Comparison of ENCODE assay signal across 1 cellular context in the genomic region with DNA sequence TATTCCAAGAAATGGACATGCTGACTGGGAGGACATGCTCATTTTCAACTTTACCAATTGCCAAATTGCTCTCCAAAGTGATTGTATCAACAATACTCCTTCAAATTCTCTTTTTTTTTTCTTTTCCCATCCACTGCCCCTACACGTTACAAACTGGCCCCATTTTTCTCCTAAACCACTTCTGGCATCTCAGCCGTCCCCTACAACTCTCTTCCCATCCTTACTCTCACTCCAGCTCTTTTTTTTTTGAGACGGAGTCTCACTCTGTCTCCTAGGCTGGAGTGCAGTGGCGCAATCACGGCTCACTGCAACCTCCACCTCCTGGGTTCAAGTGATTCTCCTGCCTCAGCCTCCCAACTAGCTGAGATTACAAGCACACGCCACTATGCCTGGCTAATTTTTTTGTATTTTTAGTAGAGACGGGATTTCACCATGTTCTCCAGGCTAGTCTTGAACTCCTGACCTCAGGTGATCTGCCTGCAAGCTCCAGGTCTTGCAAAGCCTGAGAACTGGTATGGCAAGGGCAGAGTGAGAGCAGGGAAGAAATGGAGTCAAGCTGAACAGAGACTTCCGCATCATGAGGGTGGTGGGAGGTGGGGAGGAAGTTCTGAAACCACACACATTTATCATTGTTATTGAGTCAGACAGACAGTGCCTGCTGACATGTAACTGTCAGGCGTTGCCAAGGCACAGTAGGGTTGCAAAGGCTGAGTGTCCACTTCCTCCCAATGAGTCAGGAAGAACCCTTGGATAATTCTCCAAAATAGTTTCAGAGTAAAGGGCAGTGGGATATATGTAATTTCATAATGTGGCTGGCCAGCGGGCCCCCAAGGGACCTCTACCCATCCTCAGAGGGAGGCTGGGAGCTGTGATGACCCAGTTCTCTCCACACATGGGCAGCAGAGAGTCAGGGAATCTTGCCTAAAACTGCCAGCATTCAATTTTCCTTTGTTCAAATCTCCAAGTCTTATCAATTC.
A peak's percentile ranks its signal among the peaks of the same experiment; 100 is the strongest.
TF ChIP-seq lines count a peak whose summit lies in the region.

No MANE protein-coding gene starts in this region.

TF ChIP-seq in K562, 482 proteins besides CTCF, POLR2A, EP300 and RAD21 (continued from another document and continues in another):
- peak; percentile 99 for TF ChIP-seq PKNOX1 (IDR thresholded peaks at IDR 0.05)
- TF ChIP-seq HNRNPLL (IDR thresholded peaks at IDR 0.05; ENCODE audit: low read depth, low read length, poor library complexity, severe bottlenecking) = no peak
- TF ChIP-seq SIN3A (IDR thresholded peaks at IDR 0.05; ENCODE audit: borderline replicate concordance in 2 of 2, control insufficient read depth in 1 of 2, low read depth in 2 of 2, low read length in 2 of 2) = no peak
- TF ChIP-seq PHB (CRISPR knock-in tag; IDR thresholded peaks at IDR 0.05) = no peak
- peak; percentile 81 for TF ChIP-seq RFX5 (IDR thresholded peaks at IDR 0.05; ENCODE audit: low read depth, low read length)
- TF ChIP-seq MCM3 (IDR thresholded peaks at IDR 0.05) = no peak
- TF ChIP-seq, protein P1, sequence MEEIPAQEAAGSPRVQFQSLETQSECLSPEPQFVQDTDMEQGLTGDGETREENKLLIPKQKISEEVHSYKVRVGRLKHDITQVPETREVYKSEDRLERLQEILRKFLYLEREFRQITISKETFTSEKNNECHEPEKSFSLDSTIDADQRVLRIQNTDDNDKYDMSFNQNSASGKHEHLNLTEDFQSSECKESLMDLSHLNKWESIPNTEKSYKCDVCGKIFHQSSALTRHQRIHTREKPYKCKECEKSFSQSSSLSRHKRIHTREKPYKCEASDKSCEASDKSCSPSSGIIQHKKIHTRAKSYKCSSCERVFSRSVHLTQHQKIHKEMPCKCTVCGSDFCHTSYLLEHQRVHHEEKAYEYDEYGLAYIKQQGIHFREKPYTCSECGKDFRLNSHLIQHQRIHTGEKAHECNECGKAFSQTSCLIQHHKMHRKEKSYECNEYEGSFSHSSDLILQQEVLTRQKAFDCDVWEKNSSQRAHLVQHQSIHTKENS (CRISPR knock-in tag; IDR thresholded peaks at IDR 0.05) = no peak
- TF ChIP-seq, protein P2, sequence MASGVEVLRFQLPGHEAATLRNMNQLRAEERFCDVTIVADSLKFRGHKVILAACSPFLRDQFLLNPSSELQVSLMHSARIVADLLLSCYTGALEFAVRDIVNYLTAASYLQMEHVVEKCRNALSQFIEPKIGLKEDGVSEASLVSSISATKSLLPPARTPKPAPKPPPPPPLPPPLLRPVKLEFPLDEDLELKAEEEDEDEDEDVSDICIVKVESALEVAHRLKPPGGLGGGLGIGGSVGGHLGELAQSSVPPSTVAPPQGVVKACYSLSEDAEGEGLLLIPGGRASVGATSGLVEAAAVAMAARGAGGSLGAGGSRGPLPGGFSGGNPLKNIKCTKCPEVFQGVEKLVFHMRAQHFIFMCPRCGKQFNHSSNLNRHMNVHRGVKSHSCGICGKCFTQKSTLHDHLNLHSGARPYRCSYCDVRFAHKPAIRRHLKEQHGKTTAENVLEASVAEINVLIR (CRISPR knock-in tag; IDR thresholded peaks at IDR 0.05) = no peak; the same call in 1 of the 2 replicates
- TF ChIP-seq NFIC (IDR thresholded peaks at IDR 0.05) = 0 out of 2 replicates have a peak, but pooled peaks have one; percentile 8
- TF ChIP-seq DDX20 (tag; IDR thresholded peaks at IDR 0.05; ENCODE audit: low read depth) = no peak
- TF ChIP-seq ZNF184 (CRISPR knock-in tag; IDR thresholded peaks at IDR 0.05) = no peak
- no peak for TF ChIP-seq MCM2 (IDR thresholded peaks at IDR 0.05; ENCODE audit: low read depth)
- no peak for TF ChIP-seq ZNF551 (CRISPR knock-in tag; IDR thresholded peaks at IDR 0.05)
- TF ChIP-seq ZBTB33 (CRISPR knock-in tag; IDR thresholded peaks at IDR 0.05) = no peak
- TF ChIP-seq ZNF444 (CRISPR knock-in tag; IDR thresholded peaks at IDR 0.05) = 0 out of 2 replicates have a peak, but pooled peaks have one; percentile 13
- no peak for TF ChIP-seq HNRNPL (IDR thresholded peaks at IDR 0.05; ENCODE audit: low read depth, low read length)
- peak; percentile 78 for TF ChIP-seq BHLHE40 (IDR thresholded peaks at IDR 0.05; ENCODE audit: low read length)
- TF ChIP-seq, protein P3, sequence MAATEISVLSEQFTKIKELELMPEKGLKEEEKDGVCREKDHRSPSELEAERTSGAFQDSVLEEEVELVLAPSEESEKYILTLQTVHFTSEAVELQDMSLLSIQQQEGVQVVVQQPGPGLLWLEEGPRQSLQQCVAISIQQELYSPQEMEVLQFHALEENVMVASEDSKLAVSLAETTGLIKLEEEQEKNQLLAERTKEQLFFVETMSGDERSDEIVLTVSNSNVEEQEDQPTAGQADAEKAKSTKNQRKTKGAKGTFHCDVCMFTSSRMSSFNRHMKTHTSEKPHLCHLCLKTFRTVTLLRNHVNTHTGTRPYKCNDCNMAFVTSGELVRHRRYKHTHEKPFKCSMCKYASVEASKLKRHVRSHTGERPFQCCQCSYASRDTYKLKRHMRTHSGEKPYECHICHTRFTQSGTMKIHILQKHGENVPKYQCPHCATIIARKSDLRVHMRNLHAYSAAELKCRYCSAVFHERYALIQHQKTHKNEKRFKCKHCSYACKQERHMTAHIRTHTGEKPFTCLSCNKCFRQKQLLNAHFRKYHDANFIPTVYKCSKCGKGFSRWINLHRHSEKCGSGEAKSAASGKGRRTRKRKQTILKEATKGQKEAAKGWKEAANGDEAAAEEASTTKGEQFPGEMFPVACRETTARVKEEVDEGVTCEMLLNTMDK (IDR thresholded peaks at IDR 0.05; ENCODE audit: borderline replicate concordance, insufficient read depth, low read depth, low read length, poor library complexity, severe bottlenecking) = no peak
- TF ChIP-seq ZC3H4 (CRISPR knock-in tag; IDR thresholded peaks at IDR 0.05; ENCODE audit: borderline replicate concordance) = no peak
- no peak for TF ChIP-seq ZNF134 (CRISPR knock-in tag; conservative IDR thresholded peaks at IDR 0.05)
- TF ChIP-seq ZNF512 (tag; IDR thresholded peaks at IDR 0.05) = no peak
- TF ChIP-seq, protein P4, sequence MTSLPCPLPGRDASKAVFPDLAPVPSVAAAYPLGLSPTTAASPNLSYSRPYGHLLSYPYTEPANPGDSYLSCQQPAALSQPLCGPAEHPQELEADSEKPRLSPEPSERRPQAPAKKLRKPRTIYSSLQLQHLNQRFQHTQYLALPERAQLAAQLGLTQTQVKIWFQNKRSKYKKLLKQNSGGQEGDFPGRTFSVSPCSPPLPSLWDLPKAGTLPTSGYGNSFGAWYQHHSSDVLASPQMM (CRISPR knock-in tag; IDR thresholded peaks at IDR 0.05) = no peak
- no peak for TF ChIP-seq SIX5 (IDR thresholded peaks at IDR 0.05; ENCODE audit: borderline replicate concordance in 1 of 2, insufficient read depth in 1 of 2, low read depth in 1 of 2, low read length in 2 of 2)
- TF ChIP-seq ZFP36 (IDR thresholded peaks at IDR 0.05; ENCODE audit: low read depth, low read length, partially characterized antibody) = peak; percentile 45
- TF ChIP-seq, protein P5, sequence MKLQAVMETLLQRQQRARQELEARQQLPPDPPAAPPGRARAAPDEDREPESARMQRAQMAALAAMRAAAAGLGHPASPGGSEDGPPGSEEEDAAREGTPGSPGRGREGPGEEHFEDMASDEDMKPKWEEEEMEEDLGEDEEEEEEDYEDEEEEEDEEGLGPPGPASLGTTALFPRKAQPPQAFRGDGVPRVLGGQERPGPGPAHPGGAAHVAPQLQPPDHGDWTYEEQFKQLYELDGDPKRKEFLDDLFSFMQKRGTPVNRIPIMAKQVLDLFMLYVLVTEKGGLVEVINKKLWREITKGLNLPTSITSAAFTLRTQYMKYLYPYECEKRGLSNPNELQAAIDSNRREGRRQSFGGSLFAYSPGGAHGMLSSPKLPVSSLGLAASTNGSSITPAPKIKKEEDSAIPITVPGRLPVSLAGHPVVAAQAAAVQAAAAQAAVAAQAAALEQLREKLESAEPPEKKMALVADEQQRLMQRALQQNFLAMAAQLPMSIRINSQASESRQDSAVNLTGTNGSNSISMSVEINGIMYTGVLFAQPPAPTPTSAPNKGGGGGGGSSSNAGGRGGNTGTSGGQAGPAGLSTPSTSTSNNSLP (IDR thresholded peaks at IDR 0.05; ENCODE audit: borderline replicate concordance, low read depth, low read length) = no peak
- no peak for TF ChIP-seq ZC3H8 (IDR thresholded peaks at IDR 0.05)
- TF ChIP-seq ZNF77 (CRISPR knock-in tag; IDR thresholded peaks at IDR 0.05) = no peak
- TF ChIP-seq BRD4 (IDR thresholded peaks at IDR 0.05) = no peak
- no peak for TF ChIP-seq RHOXF2B (CRISPR knock-in tag; conservative IDR thresholded peaks at IDR 0.05)
- peak; percentile 76; the same call in 1 of the 2 replicates for TF ChIP-seq ZNF644 (tag; IDR thresholded peaks at IDR 0.05; ENCODE audit: low read depth)
- TF ChIP-seq ZBTB2 (IDR thresholded peaks at IDR 0.05) = 0 out of 2 replicates have a peak, but pooled peaks have one; percentile 35
- peak; percentile 90 for TF ChIP-seq JUN (IDR thresholded peaks at IDR 0.05; ENCODE audit: borderline replicate concordance, low read depth, low read length)
- no peak for TF ChIP-seq JUN (CRISPR knock-in tag; IDR thresholded peaks at IDR 0.05; ENCODE audit: borderline replicate concordance)
- TF ChIP-seq LARP7 (IDR thresholded peaks at IDR 0.05) = no peak
- TF ChIP-seq ZNF239 (CRISPR knock-in tag; IDR thresholded peaks at IDR 0.05) = peak; percentile 53
- TF ChIP-seq CSDE1 (IDR thresholded peaks at IDR 0.05) = no peak
- TF ChIP-seq ZFP1 (CRISPR knock-in tag; IDR thresholded peaks at IDR 0.05) = peak; percentile 29; the same call in 1 of the 2 replicates
- TF ChIP-seq ZNF143 (CRISPR knock-in tag; IDR thresholded peaks at IDR 0.05) = no peak
- TF ChIP-seq THRB (CRISPR knock-in tag; conservative IDR thresholded peaks at IDR 0.05) = 0 out of 2 replicates have a peak, but pooled peaks have one; percentile 55
- TF ChIP-seq CBX3 (IDR thresholded peaks at IDR 0.05; ENCODE audit: borderline replicate concordance in 1 of 2, low read length in 2 of 2) = peak in 1 of 2 experiments; percentile 43; a peak in 1 of 3 replicates
- TF ChIP-seq STAG1 (CRISPR knock-in tag; IDR thresholded peaks at IDR 0.05; ENCODE audit: borderline replicate concordance) = no peak
- TF ChIP-seq POU5F1 (IDR thresholded peaks at IDR 0.05; ENCODE audit: borderline replicate concordance, low read depth, low read length, partially characterized antibody) = no peak
- TF ChIP-seq ZNF639 (CRISPR knock-in tag; conservative IDR thresholded peaks at IDR 0.05 in 1 of 2, IDR thresholded peaks at IDR 0.05 in 1 of 2) = peak in 1 of 2 experiments; percentile 55; a peak in 1 of 4 replicates
